8 cellular contexts compared by ENCODE assay signal in genomic region chr2:90069290-90069894, GRCh38.
A peak's percentile ranks its signal among the peaks of the same experiment; 100 is the strongest.
DNase-seq lines count a peak whose midpoint lies in the region; ATAC-seq and TF ChIP-seq lines count a peak whose summit lies in the region.

No MANE protein-coding gene starts in this region.

- BruUV-seq in PC-9 (replicated peaks; lab: Mats Ljungman, UMichigan), result no TSS peak

- H3K79me2 ChIP-seq in PC-9 (ENCODE audit: low read depth), result no peaks in the 10 kb centered on the region

- H3K27me3 ChIP-seq in right atrium auricular region, result no peaks in the 10 kb centered on the region
- no peaks in the 10 kb centered on the region for H3K27me3 ChIP-seq in PC-9 (ENCODE audit: insufficient read depth, low read depth)

- no peak overlapping the region for H2AFZ ChIP-seq in PC-9

- H4K20me1 ChIP-seq in PC-9 (ENCODE audit: insufficient read depth), result no peaks in the 10 kb centered on the region

- POLR2A ChIA-PET in PC-9 (lab: Charles Lee; ENCODE audit: unreplicated experiment), result no interaction called here

- no peaks in the 10 kb centered on the region for H3K9me3 ChIP-seq in right atrium auricular region
- no peaks in the 10 kb centered on the region for H3K9me3 ChIP-seq in PC-9 (ENCODE audit: insufficient read depth, low read depth)

- H3K36me3 ChIP-seq in right atrium auricular region (no peaks in the 10 kb centered on the region), PC-9 (ENCODE audit: low read depth) (no peaks in the 10 kb centered on the region)

- intact Hi-C loops in Right ventricle myocardium superior (cut with DNase I), result no loop called here
- intact Hi-C loops in PC-9 (cut with micrococcal nuclease; ENCODE audit: unreplicated experiment), result no loop called here

- H3K27ac ChIP-seq in right atrium auricular region, result no peak overlapping the region
- H3K27ac ChIP-seq in PC-9, result no peak overlapping the region

- no peaks in the 10 kb centered on the region for H3K4me1 Mint-ChIP-seq in type B pancreatic cell (ENCODE audit: unreplicated experiment)

- no peaks in the 10 kb centered on the region for H3K36me3 Mint-ChIP-seq in type B pancreatic cell

- H3K9me2 ChIP-seq in PC-9 (ENCODE audit: insufficient read depth), result no peaks in the 10 kb centered on the region

- no peak overlapping the region for H3K27ac Mint-ChIP-seq in type B pancreatic cell

- H3K4me1 ChIP-seq in right atrium auricular region (no peaks in the 10 kb centered on the region), PC-9 (replicated peaks; ENCODE audit: insufficient read depth) (no peaks in the 10 kb centered on the region)

- H3F3A ChIP-seq in PC-9 (ENCODE audit: insufficient read depth, low read depth), result no peaks in the 10 kb centered on the region

- no peak overlapping the region for H3K4me3 Mint-ChIP-seq in type B pancreatic cell

- no peaks in the 10 kb centered on the region for H3K9me3 Mint-ChIP-seq in type B pancreatic cell

- no peaks in the 10 kb centered on the region for H3K27me3 Mint-ChIP-seq in type B pancreatic cell

- H3K4me3 ChIP-seq in right atrium auricular region (no peak overlapping the region), PC-9 (no peak overlapping the region)

- TF ChIP-seq CTCF in right atrium auricular region (IDR thresholded peaks at IDR 0.05) (peak in 1 of 2 donors; percentile 57), PC-9 (conservative IDR thresholded peaks at IDR 0.05) (peak; percentile 54), type B pancreatic cell (conservative IDR thresholded peaks at IDR 0.05) (peak; percentile 56)

- peak; percentile 51 for DNase-seq in Right ventricle myocardium superior
- no peak for DNase-seq in right atrium auricular region (ENCODE audit: low spot score)
- DNase-seq in PC-9, result peak in 1 of 2 experiments; percentile 29
- DNase-seq in glomerular visceral epithelial cell (ENCODE audit: extremely low spot score), result peak; percentile 8
- no peak for DNase-seq in type B pancreatic cell (ENCODE audit: extremely low spot score, unreplicated experiment)
- no peak for DNase-seq in NCI-H1048 (lab: John Stamatoyannopoulos, UW)
- DNase-seq in cerebellar nuclear complex (lab: John Stamatoyannopoulos, UW), result no peak

- H3K4me2 ChIP-seq in PC-9, result no peak overlapping the region

- CTCF ChIA-PET in PC-9 (lab: Charles Lee), result no interaction called here

- ATAC-seq in Right ventricle myocardium superior (ENCODE audit: poor library complexity), result peak; percentile 34
- ATAC-seq in HG02623 (IDR thresholded peaks at IDR 0.05; ENCODE audit: unreplicated experiment), result peak; percentile 57

Comparison
In these comparisons a context has a peak if more than half of its experiments do, and no peak if none do; other contexts are left out.
1. DNase-seq: peak in Right ventricle myocardium superior (single experiment) and glomerular visceral epithelial cell (single experiment); none in right atrium auricular region (single experiment), type B pancreatic cell (single experiment), NCI-H1048 (single experiment) and cerebellar nuclear complex (0 of 2).